1 cellular context compared by ENCODE assay signal in genomic region chr1:45621895-45622266, GRCh38.
TF ChIP-seq lines count a peak whose summit lies in the region.

No MANE protein-coding gene starts in this region.

TF ChIP-seq in HepG2, 621 proteins besides CTCF, POLR2A, EP300 and RAD21:
- TF ChIP-seq HNRNPL (IDR thresholded peaks at IDR 0.05; ENCODE audit: low read depth, low read length) (0 out of 2 replicates have a peak, but pooled peaks have one; percentile 22), ZFY (CRISPR knock-in tag; IDR thresholded peaks at IDR 0.05) (no peak)
